In the genomic region with DNA sequence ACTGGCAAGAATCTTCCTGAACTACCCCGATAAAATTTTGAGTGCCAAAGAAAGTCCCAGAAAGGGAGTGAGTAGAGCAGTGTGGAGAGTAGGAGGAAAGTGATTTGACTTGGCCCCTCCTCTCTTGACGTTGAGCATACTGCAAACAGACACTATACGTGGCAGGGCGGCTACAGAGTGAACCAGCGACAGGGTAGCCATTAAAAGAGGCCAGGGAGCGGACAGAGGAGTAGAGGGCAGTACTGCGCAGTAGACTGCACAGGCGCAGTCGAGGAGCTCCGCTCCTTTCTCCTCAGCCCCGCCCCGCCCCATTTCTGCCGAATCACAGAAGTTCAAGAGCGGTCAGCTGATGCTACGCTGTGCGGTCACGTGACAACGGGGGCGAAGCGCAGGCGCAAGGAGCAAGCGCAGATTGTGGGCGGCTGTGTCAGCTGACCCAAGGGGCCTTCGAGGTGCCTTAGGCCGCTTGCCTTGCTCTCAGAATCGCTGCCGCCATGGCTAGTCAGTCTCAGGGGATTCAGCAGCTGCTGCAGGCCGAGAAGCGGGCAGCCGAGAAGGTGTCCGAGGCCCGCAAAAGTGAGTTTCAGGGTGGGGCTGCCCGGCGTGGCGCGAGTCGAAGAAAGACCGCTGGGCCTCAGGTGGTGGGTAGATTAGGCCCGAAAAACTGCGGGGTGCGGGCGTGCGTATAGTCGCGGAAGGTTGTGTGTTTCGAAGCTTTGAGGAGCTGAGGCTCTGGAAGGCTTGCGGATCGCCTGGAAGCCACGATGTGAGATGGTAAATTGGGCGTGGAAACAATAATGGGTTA, we compare ENCODE assay signal across 8 cellular contexts. TPM values are rescaled to one million over a fixed set of nuclear protein-coding genes. Genes with fewer than 3 reads are reported as not detected.
DNase-seq lines count a peak whose midpoint lies in the region; ATAC-seq and TF ChIP-seq lines count a peak whose summit lies in the region.

A gene with protein sequence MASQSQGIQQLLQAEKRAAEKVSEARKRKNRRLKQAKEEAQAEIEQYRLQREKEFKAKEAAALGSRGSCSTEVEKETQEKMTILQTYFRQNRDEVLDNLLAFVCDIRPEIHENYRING (plus strand): TSS at position 425 of the 805 bp plus-strand sequence. CDS start 70 bp downstream, at position 495.

- H3K79me2 ChIP-seq in GM23338 (replicated peaks; ENCODE audit: insufficient read depth) (peaks cover 50% of the 10 kb centered on the region), fibroblast of lung (ENCODE audit: control insufficient read depth, insufficient read depth, low read length) (peaks cover 49% of the 10 kb centered on the region)

- POLR2A ChIA-PET in naive thymus-derived CD4-positive, alpha-beta T cell (lab: Charles Lee): interaction anchor here (0.7 to 11.8 kb wide), 25 partner anchors 9 to 343 kb away, joined by 3 to 329 read pairs (median 4); a partner anchor contains a TSS

- peak; percentile 90 for ATAC-seq in GM23338
- ATAC-seq in naive thymus-derived CD4-positive, alpha-beta T cell: peak; percentile 97
- peak; percentile 89 to 95 for ATAC-seq in stimulated activated naive B cell treated with anti-CD40 and anti-IgM and Interleukin-4, amounts not matched to agents 10 μg/mL and 1 μg/mL and 100 μg/mL, for 72 hours (replicated peaks)

- peaks cover 9% of the 10 kb centered on the region for H3K27me3 Mint-ChIP-seq in GM23338 (ENCODE audit: insufficient read depth, low read depth, poor library complexity)
- H3K27me3 Mint-ChIP-seq in naive thymus-derived CD4-positive, alpha-beta T cell: peaks cover 0 to 6% (median 0%) of the 10 kb centered on the region in 5 donors
- H3K27me3 Mint-ChIP-seq in stimulated activated naive B cell treated with anti-CD40 and anti-IgM and Interleukin-4, amounts not matched to agents 10 μg/mL and 1 μg/mL and 100 μg/mL, for 72 hours: no peaks in the 10 kb centered on the region

- H3F3A ChIP-seq in GM23338 (replicated peaks; ENCODE audit: low read depth): peaks cover 12% of the 10 kb centered on the region

- TF ChIP-seq CTCF in GM23338 (conservative IDR thresholded peaks at IDR 0.05; ENCODE audit: low read depth in 2 of 2): peak in 1 of 2 experiments; percentile 18; a peak in 1 of 4 replicates
- peak in 1 of 2 donors; percentile 16 for TF ChIP-seq CTCF in fibroblast of lung (conservative IDR thresholded peaks at IDR 0.05 in 1 of 2, IDR thresholded peaks at IDR 0.05 in 1 of 2; ENCODE audit: low read depth in 1 of 2, low read length in 2 of 2)

- H3K4me1 ChIP-seq in GM23338 (ENCODE audit: insufficient read depth): peaks cover 28% of the 10 kb centered on the region
- peaks cover 2% of the 10 kb centered on the region for H3K4me1 ChIP-seq in fibroblast of lung (ENCODE audit: control insufficient read depth, extremely low read depth, insufficient read depth, low read length)
- H3K4me1 ChIP-seq in naive thymus-derived CD4-positive, alpha-beta T cell (ENCODE audit: control insufficient read depth in 2 of 2, insufficient read depth in 2 of 2, low read length in 2 of 2): peaks cover 33 to 35% of the 10 kb centered on the region in 2 donors

- no peaks in the 10 kb centered on the region for H3K27me3 ChIP-seq in GM23338 (ENCODE audit: insufficient read depth)
- no peaks in the 10 kb centered on the region for H3K27me3 ChIP-seq in fibroblast of lung (ENCODE audit: control insufficient read depth, insufficient read depth, low read length)
- H3K27me3 ChIP-seq in naive thymus-derived CD4-positive, alpha-beta T cell (ENCODE audit: control insufficient read depth in 2 of 2, insufficient read depth in 2 of 2, low read length in 2 of 2): no peaks in the 10 kb centered on the region

- H3K9me3 ChIP-seq in fibroblast of lung (ENCODE audit: control insufficient read depth, insufficient read depth, low read depth, low read length): no peaks in the 10 kb centered on the region
- no peaks in the 10 kb centered on the region for H3K9me3 ChIP-seq in naive thymus-derived CD4-positive, alpha-beta T cell (ENCODE audit: control insufficient read depth in 2 of 3, low read length in 3 of 3)

- H3K4me3 ChIP-seq in GM23338 (peak within 1 kb of the TSS; percentile 86), fibroblast of lung (replicated peaks in 1 of 4; ENCODE audit: control extremely low read depth in 1 of 4, insufficient read depth in 1 of 4, low read depth in 3 of 4, low read length in 4 of 4) (peak within 1 kb of the TSS; percentile 83 to 100 (median 98))
- H3K4me3 ChIP-seq in naive thymus-derived CD4-positive, alpha-beta T cell (ENCODE audit: low read length): peak within 1 kb of the TSS; percentile 94

- no peak within 1 kb of the TSS for H2AFZ ChIP-seq in GM23338
- H2AFZ ChIP-seq in fibroblast of lung (ENCODE audit: low read length): peak within 1 kb of the TSS; percentile 98

- peak within 1 kb of the TSS; percentile 95 for H3K4me2 ChIP-seq in GM23338
- peak within 1 kb of the TSS; percentile 97 for H3K4me2 ChIP-seq in fibroblast of lung (ENCODE audit: extremely low read depth, insufficient read depth, low read length)

- peak within 1 kb of the TSS; percentile 96 for H3K4me3 Mint-ChIP-seq in GM23338
- peak within 1 kb of the TSS; percentile 95 to 99 (median 98) for H3K4me3 Mint-ChIP-seq in naive thymus-derived CD4-positive, alpha-beta T cell
- peak within 1 kb of the TSS; percentile 99 to 100 for H3K4me3 Mint-ChIP-seq in stimulated activated naive B cell treated with anti-CD40 and anti-IgM and Interleukin-4, amounts not matched to agents 10 μg/mL and 1 μg/mL and 100 μg/mL, for 72 hours

- H3K27ac ChIP-seq in GM23338 (ENCODE audit: low read depth): peak within 1 kb of the TSS; percentile 94
- H3K27ac ChIP-seq in fibroblast of lung (ENCODE audit: insufficient read depth, low read length): peak within 1 kb of the TSS; percentile 91
- peak within 1 kb of the TSS; percentile 99 for H3K27ac ChIP-seq in naive thymus-derived CD4-positive, alpha-beta T cell (ENCODE audit: low read depth, low read length)

- peaks cover 49% of the 10 kb centered on the region for H3K4me1 Mint-ChIP-seq in GM23338
- peaks cover 43 to 52% (median 48%) of the 10 kb centered on the region in 7 donors for H3K4me1 Mint-ChIP-seq in naive thymus-derived CD4-positive, alpha-beta T cell
- H3K4me1 Mint-ChIP-seq in stimulated activated naive B cell treated with anti-CD40 and anti-IgM and Interleukin-4, amounts not matched to agents 10 μg/mL and 1 μg/mL and 100 μg/mL, for 72 hours: peaks cover 33 to 47% of the 10 kb centered on the region in 2 donors

- H3K9ac ChIP-seq in fibroblast of lung (ENCODE audit: insufficient read depth, low read length): peak within 1 kb of the TSS; percentile 97

- H3K36me3 ChIP-seq in GM23338 (ENCODE audit: insufficient read depth): peaks cover 3% of the 10 kb centered on the region; the same call in 1 of the 2 replicates
- no peaks in the 10 kb centered on the region for H3K36me3 ChIP-seq in fibroblast of lung (ENCODE audit: control insufficient read depth, insufficient read depth, low read length)
- H3K36me3 ChIP-seq in naive thymus-derived CD4-positive, alpha-beta T cell (ENCODE audit: control insufficient read depth in 2 of 3, insufficient read depth in 3 of 3, low read length in 3 of 3): peaks cover 0 to 3% (median 0%) of the 10 kb centered on the region in 3 experiments

- no peaks in the 10 kb centered on the region; the same call in 2 of the 3 replicates for H3K9me3 Mint-ChIP-seq in GM23338
- peaks cover 0 to 4% (median 0%) of the 10 kb centered on the region in 11 donors for H3K9me3 Mint-ChIP-seq in naive thymus-derived CD4-positive, alpha-beta T cell
- H3K9me3 Mint-ChIP-seq in stimulated activated naive B cell treated with anti-CD40 and anti-IgM and Interleukin-4, amounts not matched to agents 10 μg/mL and 1 μg/mL and 100 μg/mL, for 72 hours: no peaks in the 10 kb centered on the region

- peaks cover 31% of the 10 kb centered on the region for H3K36me3 Mint-ChIP-seq in GM23338 (ENCODE audit: low read depth)
- H3K36me3 Mint-ChIP-seq in naive thymus-derived CD4-positive, alpha-beta T cell: peaks cover 4 to 28% (median 6%) of the 10 kb centered on the region in 5 donors
- peaks cover 19 to 31% of the 10 kb centered on the region in 2 donors for H3K36me3 Mint-ChIP-seq in stimulated activated naive B cell treated with anti-CD40 and anti-IgM and Interleukin-4, amounts not matched to agents 10 μg/mL and 1 μg/mL and 100 μg/mL, for 72 hours

- H4K20me1 ChIP-seq in GM23338 (replicated peaks; ENCODE audit: insufficient read depth) (peaks cover 34% of the 10 kb centered on the region), fibroblast of lung (ENCODE audit: control insufficient read depth, extremely low read depth, insufficient read depth, low read length) (peaks cover 3% of the 10 kb centered on the region)

- CTCF ChIA-PET in naive thymus-derived CD4-positive, alpha-beta T cell (lab: Charles Lee): interaction anchor here (0.6 to 2.5 kb wide), 8 partner anchors 11 to 342 kb away, joined by 3 to 14 read pairs (median 4); no protein-coding TSS in a partner anchor

- H3K9me2 ChIP-seq in GM23338 (ENCODE audit: insufficient read depth): no peaks in the 10 kb centered on the region

- H3K27ac Mint-ChIP-seq in GM23338: peak within 1 kb of the TSS; percentile 99
- H3K27ac Mint-ChIP-seq in naive thymus-derived CD4-positive, alpha-beta T cell: peak within 1 kb of the TSS; percentile 91 to 100 (median 99)
- peak within 1 kb of the TSS; percentile 100 for H3K27ac Mint-ChIP-seq in stimulated activated naive B cell treated with anti-CD40 and anti-IgM and Interleukin-4, amounts not matched to agents 10 μg/mL and 1 μg/mL and 100 μg/mL, for 72 hours

- intact Hi-C loops in naive thymus-derived CD4-positive, alpha-beta T cell (cut with micrococcal nuclease): loop anchor here (1.0 to 10.0 kb wide), 9 partner anchors 24 to 1210 kb away; a partner anchor contains a TSS

- DNase-seq in Daoy (ENCODE audit: low read depth): peak; percentile 100
- peak; percentile 100 for DNase-seq in GM23338 (ENCODE audit: low spot score)
- peak; percentile 99 for DNase-seq in LHCN-M2 (ENCODE audit: low read depth)
- peak; percentile 98 for DNase-seq in RPMI8226
- DNase-seq in activated T-helper 1 cell treated with anti-CD3 and anti-CD28 coated beads, Interleukin-2, amount 50 U/mL, for 16 hours (ENCODE audit: low read depth in 1 of 2, low spot score in 1 of 2): peak; percentile 97 to 98
- DNase-seq in fibroblast of lung (ENCODE audit: low read depth in 2 of 2): peak; percentile 99
- DNase-seq in naive thymus-derived CD4-positive, alpha-beta T cell: peak; percentile 93 to 99 (median 97)
- peak; percentile 99 for DNase-seq in stimulated activated naive B cell treated with anti-CD40 and anti-IgM and Interleukin-4, amounts not matched to agents 10 μg/mL and 1 μg/mL and 100 μg/mL, for 72 hours

RNA-seq across cellular contexts. Expression of the gene that starts here (rescaled TPM):
- 172 and 207 TPM in 2 replicates for total RNA-seq in Daoy (2014; rRNA removed; shearing (Covaris generic))
- 166 and 179 TPM in 2 replicates for total RNA-seq in GM23338 (2014; rRNA removed; shearing (Covaris generic))
- 494 and 509 TPM in 2 replicates for polyA plus RNA-seq in GM23338 (2016; fragmentation: Nextera tagmentation; extraction: Ambion mirVana)
- 117 and 126 TPM in 2 replicates for total RNA-seq in LHCN-M2 (2014; rRNA removed)
- 104 TPM for polyA plus RNA-seq in LHCN-M2 (2012)
- 102 and 111 TPM in 2 replicates for total RNA-seq in fibroblast of lung
- polyA plus RNA-seq in fibroblast of lung: 92.7 and 97.6 TPM in 2 replicates
- 71.6 and 72.2 TPM in 2 replicates for polyA plus RNA-seq in fibroblast of lung (2012)
- polyA minus RNA-seq in fibroblast of lung (ENCODE audit: low replicate concordance): 0.98 and 4.5 TPM in 2 replicates
- total RNA-seq in naive thymus-derived CD4-positive, alpha-beta T cell: 100 to 1,000 TPM in 3 of 5 experiments, 10 to 100 TPM in 2; 86.2 to 136 (median 130) TPM
- polyA plus RNA-seq in naive thymus-derived CD4-positive, alpha-beta T cell: 100 to 1,000 TPM; 256 to 372 TPM

Comparison
In these comparisons a context has a peak if more than half of its experiments do, and no peak if none do; other contexts are left out.
1. Peak in every context shown above with its lines: DNase-seq, ATAC-seq, H3K4me3 ChIP-seq and H3K27ac ChIP-seq.